1 cellular context compared by ENCODE assay signal in the genomic region with DNA sequence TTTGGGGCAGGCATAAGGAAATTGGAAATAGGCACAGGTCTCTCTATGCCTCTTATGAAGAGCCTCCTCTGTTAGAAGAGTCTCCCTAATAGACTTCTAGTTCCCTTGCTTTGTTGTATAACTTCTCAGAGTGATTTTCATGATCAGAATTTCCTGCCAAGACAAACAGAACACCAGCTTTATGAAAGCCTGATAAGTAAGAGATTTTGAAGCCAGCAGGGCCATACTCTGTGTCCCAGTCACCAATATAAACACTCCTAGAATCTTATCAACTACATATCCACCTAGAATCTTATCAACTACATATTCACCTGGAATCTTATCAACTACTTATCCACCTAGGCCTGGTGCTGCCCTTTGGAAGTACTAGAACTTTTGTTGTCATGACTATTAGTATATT.
TF ChIP-seq lines count a peak whose summit lies in the region.

No MANE protein-coding gene starts in this region.

TF ChIP-seq in GM23338, 12 proteins besides CTCF, POLR2A, EP300 and RAD21 (continued from another document):
- TF ChIP-seq, protein P1, sequence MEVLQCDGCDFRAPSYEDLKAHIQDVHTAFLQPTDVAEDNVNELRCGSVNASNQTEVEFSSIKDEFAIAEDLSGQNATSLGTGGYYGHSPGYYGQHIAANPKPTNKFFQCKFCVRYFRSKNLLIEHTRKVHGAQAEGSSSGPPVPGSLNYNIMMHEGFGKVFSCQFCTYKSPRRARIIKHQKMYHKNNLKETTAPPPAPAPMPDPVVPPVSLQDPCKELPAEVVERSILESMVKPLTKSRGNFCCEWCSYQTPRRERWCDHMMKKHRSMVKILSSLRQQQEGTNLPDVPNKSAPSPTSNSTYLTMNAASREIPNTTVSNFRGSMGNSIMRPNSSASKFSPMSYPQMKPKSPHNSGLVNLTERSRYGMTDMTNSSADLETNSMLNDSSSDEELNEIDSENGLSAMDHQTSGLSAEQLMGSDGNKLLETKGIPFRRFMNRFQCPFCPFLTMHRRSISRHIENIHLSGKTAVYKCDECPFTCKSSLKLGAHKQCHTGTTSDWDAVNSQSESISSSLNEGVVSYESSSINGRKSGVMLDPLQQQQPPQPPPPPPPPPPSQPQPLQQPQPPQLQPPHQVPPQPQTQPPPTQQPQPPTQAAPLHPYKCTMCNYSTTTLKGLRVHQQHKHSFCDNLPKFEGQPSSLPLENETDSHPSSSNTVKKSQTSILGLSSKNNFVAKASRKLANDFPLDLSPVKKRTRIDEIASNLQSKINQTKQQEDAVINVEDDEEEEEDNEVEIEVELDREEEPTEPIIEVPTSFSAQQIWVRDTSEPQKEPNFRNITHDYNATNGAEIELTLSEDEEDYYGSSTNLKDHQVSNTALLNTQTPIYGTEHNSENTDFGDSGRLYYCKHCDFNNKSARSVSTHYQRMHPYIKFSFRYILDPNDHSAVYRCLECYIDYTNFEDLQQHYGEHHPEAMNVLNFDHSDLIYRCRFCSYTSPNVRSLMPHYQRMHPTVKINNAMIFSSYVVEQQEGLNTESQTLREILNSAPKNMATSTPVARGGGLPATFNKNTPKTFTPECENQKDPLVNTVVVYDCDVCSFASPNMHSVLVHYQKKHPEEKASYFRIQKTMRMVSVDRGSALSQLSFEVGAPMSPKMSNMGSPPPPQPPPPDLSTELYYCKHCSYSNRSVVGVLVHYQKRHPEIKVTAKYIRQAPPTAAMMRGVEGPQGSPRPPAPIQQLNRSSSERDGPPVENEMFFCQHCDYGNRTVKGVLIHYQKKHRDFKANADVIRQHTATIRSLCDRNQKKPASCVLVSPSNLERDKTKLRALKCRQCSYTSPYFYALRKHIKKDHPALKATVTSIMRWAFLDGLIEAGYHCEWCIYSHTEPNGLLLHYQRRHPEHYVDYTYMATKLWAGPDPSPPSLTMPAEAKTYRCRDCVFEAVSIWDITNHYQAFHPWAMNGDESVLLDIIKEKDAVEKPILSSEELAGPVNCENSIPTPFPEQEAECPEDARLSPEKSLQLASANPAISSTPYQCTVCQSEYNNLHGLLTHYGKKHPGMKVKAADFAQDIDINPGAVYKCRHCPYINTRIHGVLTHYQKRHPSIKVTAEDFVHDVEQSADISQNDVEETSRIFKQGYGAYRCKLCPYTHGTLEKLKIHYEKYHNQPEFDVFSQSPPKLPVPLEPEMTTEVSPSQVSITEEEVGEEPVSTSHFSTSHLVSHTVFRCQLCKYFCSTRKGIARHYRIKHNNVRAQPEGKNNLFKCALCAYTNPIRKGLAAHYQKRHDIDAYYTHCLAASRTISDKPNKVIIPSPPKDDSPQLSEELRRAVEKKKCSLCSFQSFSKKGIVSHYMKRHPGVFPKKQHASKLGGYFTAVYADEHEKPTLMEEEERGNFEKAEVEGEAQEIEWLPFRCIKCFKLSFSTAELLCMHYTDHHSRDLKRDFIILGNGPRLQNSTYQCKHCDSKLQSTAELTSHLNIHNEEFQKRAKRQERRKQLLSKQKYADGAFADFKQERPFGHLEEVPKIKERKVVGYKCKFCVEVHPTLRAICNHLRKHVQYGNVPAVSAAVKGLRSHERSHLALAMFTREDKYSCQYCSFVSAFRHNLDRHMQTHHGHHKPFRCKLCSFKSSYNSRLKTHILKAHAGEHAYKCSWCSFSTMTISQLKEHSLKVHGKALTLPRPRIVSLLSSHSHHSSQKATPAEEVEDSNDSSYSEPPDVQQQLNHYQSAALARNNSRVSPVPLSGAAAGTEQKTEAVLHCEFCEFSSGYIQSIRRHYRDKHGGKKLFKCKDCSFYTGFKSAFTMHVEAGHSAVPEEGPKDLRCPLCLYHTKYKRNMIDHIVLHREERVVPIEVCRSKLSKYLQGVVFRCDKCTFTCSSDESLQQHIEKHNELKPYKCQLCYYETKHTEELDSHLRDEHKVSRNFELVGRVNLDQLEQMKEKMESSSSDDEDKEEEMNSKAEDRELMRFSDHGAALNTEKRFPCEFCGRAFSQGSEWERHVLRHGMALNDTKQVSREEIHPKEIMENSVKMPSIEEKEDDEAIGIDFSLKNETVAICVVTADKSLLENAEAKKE (CRISPR knock-in tag; IDR thresholded peaks at IDR 0.05) = no peak
- no peak for TF ChIP-seq ZNF331 (CRISPR knock-in tag; IDR thresholded peaks at IDR 0.05; ENCODE audit: low read depth)
